9 cellular contexts compared by ENCODE assay signal in genomic region chr1:116853680-116854191, GRCh38. TPM values are rescaled to one million over a fixed set of nuclear protein-coding genes. Genes with fewer than 3 reads are reported as not detected.
DNase-seq lines count a peak whose midpoint lies in the region; ATAC-seq and TF ChIP-seq lines count a peak whose summit lies in the region.
"Had no signal": no experiment of that assay in that cellular context is flagged by ENCODE, and none has a peak within 500 bp of the region (broad histone marks: within the 10 kb centered on the region; RNA-seq: fewer than 3 reads in every experiment).

No MANE protein-coding gene starts in this region.

- no peak for TF ChIP-seq POLR2A in ovary (IDR thresholded peaks at IDR 0.05)

- ATAC-seq in activated T-cell treated with anti-CD3 and anti-CD28 coated beads, Interleukin-2, amount 50 U/mL, for 4 hours, result peak; percentile 51 to 69
- ATAC-seq in naive thymus-derived CD4-positive, alpha-beta T cell, result peak; percentile 48
- ATAC-seq in HG03097 (IDR thresholded peaks at IDR 0.05; ENCODE audit: low FRiP score, unreplicated experiment), result no peak

- CTCF ChIA-PET in naive thymus-derived CD4-positive, alpha-beta T cell (lab: Charles Lee), result interaction anchor here (0.7 to 3.1 kb wide), 8 partner anchors 12 to 205 kb away, joined by 3 to 10 read pairs (median 4); no protein-coding TSS in a partner anchor

- no peak for TF ChIP-seq EP300 in ovary (IDR thresholded peaks at IDR 0.05)

- WGBS in ovary, 3 donors, result 40 to 56% (median 52%) methylated on average over 3 of the region's 3 CpGs

- H3K4me1 ChIP-seq in naive thymus-derived CD4-positive, alpha-beta T cell (ENCODE audit: control insufficient read depth in 2 of 2, insufficient read depth in 2 of 2, low read length in 2 of 2), result peaks cover 0 to 5% of the 10 kb centered on the region in 2 donors
- peaks cover 4% of the 10 kb centered on the region for H3K4me1 ChIP-seq in ovary (ENCODE audit: insufficient read depth)

- peaks cover 4% of the 10 kb centered on the region for H3K9me3 Mint-ChIP-seq in activated T-cell treated with anti-CD3 and anti-CD28 coated beads, Interleukin-2, amount 50 U/mL, for 4 hours
- no peaks in the 10 kb centered on the region for H3K9me3 Mint-ChIP-seq in chondrocyte (ENCODE audit: low read depth)
- H3K9me3 Mint-ChIP-seq in naive thymus-derived CD4-positive, alpha-beta T cell, result no peaks in the 10 kb centered on the region

- intact Hi-C loops in naive thymus-derived CD4-positive, alpha-beta T cell (cut with micrococcal nuclease), result loop anchor here (1.0 to 2.0 kb wide), 6 partner anchors 25 to 279 kb away; no protein-coding TSS in a partner anchor
- intact Hi-C loops in posterior vena cava (cut with DNase I) (loop anchor here (10.0 kb wide), 2 partner anchors 61 to 201 kb away; no protein-coding TSS in a partner anchor), ovary (cut with DNase I) (loop anchor here in 2 of 4 donors (2.0 to 10.0 kb wide), 3 partner anchors 89 to 201 kb away; no protein-coding TSS in a partner anchor)

- peak overlapping the region; percentile 94 for H3K27ac Mint-ChIP-seq in chondrocyte (ENCODE audit: unreplicated experiment)
- H3K27ac Mint-ChIP-seq in naive thymus-derived CD4-positive, alpha-beta T cell, result peak overlapping the region in 3 of 9 donors; percentile 26 to 70 (median 43)

- DNase-seq in activated T-cell treated with anti-CD3 and anti-CD28 coated beads, Interleukin-2, amount 50 U/mL, for 4 hours, result no peak
- no peak for DNase-seq in activated T-cell treated with anti-CD3 and anti-CD28 coated beads, Interleukin-2, amount 50 U/mL, for 48 hours
- DNase-seq in NCI-H748 (lab: John Stamatoyannopoulos, UW; ENCODE audit: unreplicated experiment), result peak; percentile 88
- no peak for DNase-seq in chondrocyte (ENCODE audit: low spot score)
- DNase-seq in naive thymus-derived CD4-positive, alpha-beta T cell, result no peak
- DNase-seq in posterior vena cava (ENCODE audit: low spot score), result no peak
- DNase-seq in ovary, result no peak
- DNase-seq: activated naive CD8-positive, alpha-beta T cell treated with anti-CD3 and anti-CD28 coated beads, Interleukin-2, amount 10 ng/mL, durations not matched to agents 7 days and 5 days had no signal

- no peak overlapping the region for H3K27ac ChIP-seq in naive thymus-derived CD4-positive, alpha-beta T cell (ENCODE audit: low read depth, low read length)
- H3K27ac ChIP-seq in ovary, result no peak overlapping the region

- TF ChIP-seq CTCF in chondrocyte (IDR thresholded peaks at IDR 0.05), result no peak
- TF ChIP-seq CTCF in ovary (IDR thresholded peaks at IDR 0.05), result no peak

- no peak overlapping the region for H3K4me3 Mint-ChIP-seq in activated T-cell treated with anti-CD3 and anti-CD28 coated beads, Interleukin-2, amount 50 U/mL, for 4 hours
- peak overlapping the region; percentile 47 for H3K4me3 Mint-ChIP-seq in chondrocyte (ENCODE audit: unreplicated experiment)
- H3K4me3 Mint-ChIP-seq in naive thymus-derived CD4-positive, alpha-beta T cell, result no peak overlapping the region
- H3K4me3 Mint-ChIP-seq: activated naive CD8-positive, alpha-beta T cell treated with anti-CD3 and anti-CD28 coated beads, Interleukin-2, amount 10 ng/mL, durations not matched to agents 7 days and 5 days had no signal

- H3K27me3 ChIP-seq in naive thymus-derived CD4-positive, alpha-beta T cell (ENCODE audit: control insufficient read depth in 2 of 2, insufficient read depth in 2 of 2, low read length in 2 of 2), result no peaks in the 10 kb centered on the region
- no peaks in the 10 kb centered on the region for H3K27me3 ChIP-seq in ovary

- POLR2A ChIA-PET in naive thymus-derived CD4-positive, alpha-beta T cell (lab: Charles Lee), result interaction anchor here (0.7 to 1.1 kb wide), 3 partner anchors 49 to 206 kb away, joined by 3 to 4 read pairs (median 3); partner anchors contain the start of gene TTF2

- no peak overlapping the region for H3K4me3 ChIP-seq in naive thymus-derived CD4-positive, alpha-beta T cell (ENCODE audit: low read length)
- H3K4me3 ChIP-seq in ovary, result no peak overlapping the region

- no peaks in the 10 kb centered on the region for H3K36me3 Mint-ChIP-seq in activated T-cell treated with anti-CD3 and anti-CD28 coated beads, Interleukin-2, amount 50 U/mL, for 4 hours (ENCODE audit: insufficient read depth)
- H3K36me3 Mint-ChIP-seq in chondrocyte (ENCODE audit: low read depth), result no peaks in the 10 kb centered on the region
- no peaks in the 10 kb centered on the region for H3K36me3 Mint-ChIP-seq in naive thymus-derived CD4-positive, alpha-beta T cell

- H3K4me1 Mint-ChIP-seq in activated T-cell treated with anti-CD3 and anti-CD28 coated beads, Interleukin-2, amount 50 U/mL, for 4 hours (ENCODE audit: low read depth), result peaks cover 20% of the 10 kb centered on the region
- H3K4me1 Mint-ChIP-seq in chondrocyte (ENCODE audit: low read depth), result peaks cover 74% of the 10 kb centered on the region
- H3K4me1 Mint-ChIP-seq in naive thymus-derived CD4-positive, alpha-beta T cell, result peaks cover 13 to 27% (median 17%) of the 10 kb centered on the region in 7 donors

- no peaks in the 10 kb centered on the region for H3K36me3 ChIP-seq in naive thymus-derived CD4-positive, alpha-beta T cell (ENCODE audit: control insufficient read depth in 2 of 3, insufficient read depth in 3 of 3, low read length in 3 of 3)
- H3K36me3 ChIP-seq in ovary, result no peaks in the 10 kb centered on the region

- H3K9me3 ChIP-seq in naive thymus-derived CD4-positive, alpha-beta T cell (ENCODE audit: control insufficient read depth in 2 of 3, low read length in 3 of 3), result no peaks in the 10 kb centered on the region
- H3K9me3 ChIP-seq in ovary, result no peaks in the 10 kb centered on the region

- no peaks in the 10 kb centered on the region for H3K27me3 Mint-ChIP-seq in activated T-cell treated with anti-CD3 and anti-CD28 coated beads, Interleukin-2, amount 50 U/mL, for 4 hours (ENCODE audit: low read depth)
- H3K27me3 Mint-ChIP-seq in chondrocyte (ENCODE audit: low read depth), result no peaks in the 10 kb centered on the region
- no peaks in the 10 kb centered on the region for H3K27me3 Mint-ChIP-seq in naive thymus-derived CD4-positive, alpha-beta T cell

RNA-seq across cellular contexts. Expression of gene PTGFRN, which starts 56.0 kb away (rescaled TPM):
- 10 to 100 TPM in 2 of 3 donors, 1 to 10 TPM in 1; 10.0 to 17.0 (median 15.5) TPM for total RNA-seq in activated T-cell treated with anti-CD3 and anti-CD28 coated beads, Interleukin-2, amount 50 U/mL, for 4 hours
- total RNA-seq in chondrocyte (79.7 to 123 TPM (median 117 TPM) in 3 replicates), posterior vena cava (100 to 1,000 TPM in 1 of 2 donors, 10 to 100 TPM in 1; 99.4 to 153 TPM), ovary (10 to 100 TPM; 26.0 to 87.6 (median 65.8) TPM)
- total RNA-seq in naive thymus-derived CD4-positive, alpha-beta T cell, result 1 to 10 TPM in 4 of 5 experiments, under 1 TPM in 1; 1.00 to 5.6 (median 1.5) TPM
- 1 to 10 TPM in 1 of 2 donors, under 1 TPM in 1; 0.22 to 1.0 TPM for polyA plus RNA-seq in naive thymus-derived CD4-positive, alpha-beta T cell
- polyA plus RNA-seq in ovary, result 100 to 1,000 TPM in 1 of 2 donors, 10 to 100 TPM in 1; 22.9 to 106 TPM
